13 cellular contexts compared by ENCODE assay signal in genomic region chr3:41581700-41582099, GRCh38.
DNase-seq lines count a peak whose midpoint lies in the region; ATAC-seq and TF ChIP-seq lines count a peak whose summit lies in the region.
"Had no signal": no experiment of that assay in that cellular context is flagged by ENCODE, and none has a peak within 500 bp of the region (broad histone marks: within the 10 kb centered on the region; RNA-seq: fewer than 3 reads in every experiment).

No MANE protein-coding gene starts in this region.

- POLR2A ChIA-PET in A673 (lab: Charles Lee; ENCODE audit: low non-redundant PET), result no interaction called here

- H3K36me3 ChIP-seq in suprapubic skin (no peaks in the 10 kb centered on the region), smooth muscle cell (ENCODE audit: low read depth) (no peaks in the 10 kb centered on the region), A673 (ENCODE audit: insufficient read depth, low read length, poor library complexity, severe bottlenecking) (no peaks in the 10 kb centered on the region)

- no peak overlapping the region for H3K9ac ChIP-seq in smooth muscle cell (ENCODE audit: low read depth)

- no peak for TF ChIP-seq EP300 in suprapubic skin (IDR thresholded peaks at IDR 0.05)

- H4K20me1 ChIP-seq in smooth muscle cell (ENCODE audit: low read depth), result no peaks in the 10 kb centered on the region

- no peaks in the 10 kb centered on the region for H3K79me2 ChIP-seq in smooth muscle cell (ENCODE audit: low read depth)

- H3K27ac ChIP-seq in substantia nigra (ENCODE audit: low read depth, low read length, poor library complexity, severe bottlenecking) (no peak overlapping the region), suprapubic skin (no peak overlapping the region), smooth muscle cell (ENCODE audit: low read depth) (no peak overlapping the region), A673 (ENCODE audit: low read depth, low read length, poor library complexity, severe bottlenecking) (no peak overlapping the region)

- TF ChIP-seq POLR2A in suprapubic skin (IDR thresholded peaks at IDR 0.05), result no peak

- ATAC-seq in HG02759 (IDR thresholded peaks at IDR 0.05; ENCODE audit: unreplicated experiment) (peak; percentile 95), HG03521 (IDR thresholded peaks at IDR 0.05; ENCODE audit: unreplicated experiment) (peak; percentile 97)

- TF ChIP-seq CTCF in suprapubic skin (IDR thresholded peaks at IDR 0.05) (no peak), smooth muscle cell (IDR thresholded peaks at IDR 0.05; ENCODE audit: borderline replicate concordance, insufficient read depth, poor library complexity, severe bottlenecking) (no peak), A673 (conservative IDR thresholded peaks at IDR 0.05; ENCODE audit: low read depth, low read length) (no peak)

- H3K9me3 ChIP-seq in suprapubic skin (no peaks in the 10 kb centered on the region), smooth muscle cell (replicated peaks; ENCODE audit: low read depth) (no peaks in the 10 kb centered on the region), A673 (ENCODE audit: low read depth, low read length, poor library complexity, severe bottlenecking) (no peaks in the 10 kb centered on the region)

- H3K4me2 ChIP-seq in smooth muscle cell, result no peak overlapping the region

- CTCF ChIA-PET in A673 (lab: Charles Lee), result no interaction called here

- BruUV-seq in A673 (replicated peaks; lab: Mats Ljungman, UMichigan), result no TSS peak

- intact Hi-C loops in A673 (cut with micrococcal nuclease; ENCODE audit: unreplicated experiment), result no loop called here

- H3K4me1 ChIP-seq in suprapubic skin, result no peaks in the 10 kb centered on the region
- H3K4me1 ChIP-seq in smooth muscle cell (ENCODE audit: low read depth), result no peaks in the 10 kb centered on the region
- H3K4me1 ChIP-seq in A673 (ENCODE audit: insufficient read depth, low read length, poor library complexity, severe bottlenecking), result no peaks in the 10 kb centered on the region

- no peaks in the 10 kb centered on the region for H3F3A ChIP-seq in smooth muscle cell (ENCODE audit: low read depth)

- 87% methylated on average over 4 of the region's 4 CpGs for WGBS in suprapubic skin
- WGBS in smooth muscle cell (ENCODE audit: low lambda C conversion rate), result 96% methylated on average over 4 of the region's 4 CpGs

- DNase-seq in NOMO-1 treated with DMSO at 0.1 percent for 48 hours (lab: John Stamatoyannopoulos, UW; ENCODE audit: unreplicated experiment) (peak; percentile 24), NOMO-1 treated with dmso at 0.1 percent for 144 hours (lab: John Stamatoyannopoulos, UW; ENCODE audit: unreplicated experiment) (no peak), substantia nigra (lab: John Stamatoyannopoulos, UW) (no peak), suprapubic skin (ENCODE audit: low spot score in 2 of 2) (no peak), smooth muscle cell (lab: John Stamatoyannopoulos, UW; ENCODE audit: unreplicated experiment) (no peak), A673 (ENCODE audit: low spot score) (no peak)
- DNase-seq: activated T-cell treated with anti-CD3 and anti-CD28 coated beads, Interleukin-2, amount 50 U/mL, for 1 hour; foreskin melanocyte; NCI-H446 treated with DMSO at 0.1 percent for 48 hours; stimulated activated naive CD4-positive, alpha-beta T cell treated with Interleukin-2 at 50 U/mL for 16 hours; T-helper 2 cell had no signal

- no peaks in the 10 kb centered on the region for H3K27me3 ChIP-seq in suprapubic skin
- H3K27me3 ChIP-seq in smooth muscle cell (ENCODE audit: low read depth), result no peaks in the 10 kb centered on the region
- H3K27me3 ChIP-seq in A673 (replicated peaks; ENCODE audit: insufficient read depth, low read depth, low read length, poor library complexity), result no peaks in the 10 kb centered on the region

- no peak overlapping the region for H2AFZ ChIP-seq in smooth muscle cell (ENCODE audit: low read depth)

- H3K4me3 ChIP-seq in suprapubic skin (no peak overlapping the region), smooth muscle cell (no peak overlapping the region), A673 (ENCODE audit: low read depth, low read length, poor library complexity, severe bottlenecking) (no peak overlapping the region)
